In genomic region chr7:17996040-17996439, GRCh38 we compare ENCODE assay signal across 22 cellular contexts. TPM values are rescaled to one million over a fixed set of nuclear protein-coding genes. Genes with fewer than 3 reads are reported as not detected.
"Had no signal": no experiment of that assay in that cellular context is flagged by ENCODE, and none has a peak within 500 bp of the region (broad histone marks: within the 10 kb centered on the region; RNA-seq: fewer than 3 reads in every experiment).

No MANE protein-coding gene starts in this region.

- ATAC-seq: K562, Panc1, SK-N-SH treated with all-trans-retinoic acid at 6 μM for 48 hours had no signal

- H3K27ac Mint-ChIP-seq: IgD-negative memory B cell had no signal

- H3K27ac ChIP-seq: HL-60, RWPE1, SJCRH30 had no signal

- FAIRE-seq: HTR-8/SVneo, K562 had no signal

- H3K4me1 ChIP-seq: SJCRH30 had no signal

- H3K36me3 ChIP-seq: SJCRH30 had no signal

- H3K4me3 Mint-ChIP-seq: IgD-negative memory B cell had no signal

- DNase-seq: NCI-H1092, NCI-H1417 treated with DMSO at 0.1 percent for 48 hours, NCI-H146, NCI-H1694 treated with DMSO at 0.1 percent for 48 hours, NCI-H1930, NCI-H2081, NCI-H2107, NCI-H524, NCI-H526 treated with DMSO at 0.1 percent for 48 hours, NCI-H748 treated with DMSO at 0.1 percent for 48 hours, SHP77 treated with DMSO at 0.1 percent for 48 hours, SJCRH30 had no signal

- H3K4me3 ChIP-seq: K562, SJCRH30 had no signal

- H3K27me3 ChIP-seq: SJCRH30 had no signal

- H3K36me3 Mint-ChIP-seq: IgD-negative memory B cell had no signal

- H3K9me3 ChIP-seq: SJCRH30 had no signal

- H3K27me3 Mint-ChIP-seq: IgD-negative memory B cell had no signal

RNA-seq across cellular contexts. Expression of gene PRPS1L1, which starts 31.6 kb away (rescaled TPM):
- total RNA-seq: K562, LHCN-M2, MCF 10A, NCI-H460, SJCRH30 had no signal
